In genomic region chr1:67843335-67843734, GRCh38 we compare ENCODE assay signal across 1 cellular context.
TF ChIP-seq lines count a peak whose summit lies in the region.

No MANE protein-coding gene starts in this region.

TF ChIP-seq in GM23338, 12 proteins besides CTCF, POLR2A, EP300 and RAD21 (continued from another document):
- TF ChIP-seq, protein P1, sequence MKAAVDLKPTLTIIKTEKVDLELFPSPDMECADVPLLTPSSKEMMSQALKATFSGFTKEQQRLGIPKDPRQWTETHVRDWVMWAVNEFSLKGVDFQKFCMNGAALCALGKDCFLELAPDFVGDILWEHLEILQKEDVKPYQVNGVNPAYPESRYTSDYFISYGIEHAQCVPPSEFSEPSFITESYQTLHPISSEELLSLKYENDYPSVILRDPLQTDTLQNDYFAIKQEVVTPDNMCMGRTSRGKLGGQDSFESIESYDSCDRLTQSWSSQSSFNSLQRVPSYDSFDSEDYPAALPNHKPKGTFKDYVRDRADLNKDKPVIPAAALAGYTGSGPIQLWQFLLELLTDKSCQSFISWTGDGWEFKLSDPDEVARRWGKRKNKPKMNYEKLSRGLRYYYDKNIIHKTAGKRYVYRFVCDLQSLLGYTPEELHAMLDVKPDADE (IDR thresholded peaks at IDR 0.05): no peak
- no peak for TF ChIP-seq JUNB (IDR thresholded peaks at IDR 0.05; ENCODE audit: unreplicated experiment)
- TF ChIP-seq ZNF331 (CRISPR knock-in tag; IDR thresholded peaks at IDR 0.05; ENCODE audit: low read depth): no peak
- no peak for TF ChIP-seq EZH2phosphoT487 (IDR thresholded peaks at IDR 0.05; ENCODE audit: unreplicated experiment)
- TF ChIP-seq POLR2AphosphoS5 (IDR thresholded peaks at IDR 0.05; ENCODE audit: low read depth): no peak
- TF ChIP-seq ZNF114 (CRISPR knock-in tag; IDR thresholded peaks at IDR 0.05): no peak
- TF ChIP-seq REST (IDR thresholded peaks at IDR 0.05; ENCODE audit: unreplicated experiment): no peak
TF ChIP-seq in GM23338: peak in this region for 0.
